Comparison of ENCODE assay signal across 32 cellular contexts in genomic region chr17:18988546-18989173, GRCh38. TPM values are rescaled to one million over a fixed set of nuclear protein-coding genes. Genes with fewer than 3 reads are reported as not detected.
A peak's percentile ranks its signal among the peaks of the same experiment; 100 is the strongest.
DNase-seq lines count a peak whose midpoint lies in the region; ATAC-seq, FAIRE-seq and TF ChIP-seq lines count a peak whose summit lies in the region.
"Had no signal": no experiment of that assay in that cellular context is flagged by ENCODE, and none has a peak within 500 bp of the region (broad histone marks: within the 10 kb centered on the region; RNA-seq: fewer than 3 reads in every experiment).

No MANE protein-coding gene starts in this region.

- BruUV-seq in Caco-2 (replicated peaks; lab: Mats Ljungman, UMichigan), result no TSS peak

- H3K27ac Mint-ChIP-seq in Caco-2 (ENCODE audit: unreplicated experiment), result peak overlapping the region; percentile 80
- H3K27ac Mint-ChIP-seq: activated CD4-positive, alpha-beta T cell treated with anti-CD3 and anti-CD28 coated beads for 36 hours; stimulated activated naive B cell treated with anti-CD40 and anti-IgM and Interleukin-4, amounts not matched to agents 10 μg/mL and 1 μg/mL and 100 μg/mL, for 72 hours had no signal

- CTCF ChIA-PET in Caco-2 (lab: Charles Lee), result interaction anchor here (1.6 kb wide), 1 partner anchor 28 kb away, joined by 11 read pairs; no protein-coding TSS in a partner anchor

- H3K9me3 ChIP-seq in Caco-2 (no peaks in the 10 kb centered on the region), Loucy (ENCODE audit: insufficient read depth, low read depth, low read length) (no peaks in the 10 kb centered on the region), neuronal stem cell (replicated peaks in 1 of 2; ENCODE audit: control insufficient read depth in 2 of 2, insufficient read depth in 1 of 2, low read depth in 1 of 2, low read length in 2 of 2) (no peaks in the 10 kb centered on the region)
- H3K9me3 ChIP-seq: breast epithelium, thyroid gland had no signal

- peaks cover 25% of the 10 kb centered on the region for H3K79me1 ChIP-seq in neuronal stem cell (ENCODE audit: low read depth, low read length)

- ATAC-seq in GM21529 (IDR thresholded peaks at IDR 0.05; ENCODE audit: unreplicated experiment), result no peak
- ATAC-seq: activated CD4-positive, alpha-beta T cell treated with anti-CD3 and anti-CD28 coated beads for 36 hours; K562; naive thymus-derived CD8-positive, alpha-beta T cell; stimulated activated naive B cell treated with anti-CD40 and anti-IgM and Interleukin-4, amounts not matched to agents 10 μg/mL and 1 μg/mL and 100 μg/mL, for 72 hours had no signal

- no peaks in the 10 kb centered on the region for H3K79me2 ChIP-seq in Loucy (ENCODE audit: insufficient read depth, low read length)

- H3K4me1 Mint-ChIP-seq in Caco-2 (ENCODE audit: low read depth, unreplicated experiment), result peaks cover 16% of the 10 kb centered on the region

- no peaks in the 10 kb centered on the region for H3K9me3 Mint-ChIP-seq in Caco-2 (ENCODE audit: unreplicated experiment)
- H3K9me3 Mint-ChIP-seq: naive thymus-derived CD8-positive, alpha-beta T cell; stimulated activated naive B cell treated with anti-CD40 and anti-IgM and Interleukin-4, amounts not matched to agents 10 μg/mL and 1 μg/mL and 100 μg/mL, for 72 hours had no signal

- no peak overlapping the region for H2BK120ac ChIP-seq in neuronal stem cell (ENCODE audit: low read depth, low read length)

- no peaks in the 10 kb centered on the region for H4K20me1 ChIP-seq in Loucy (ENCODE audit: insufficient read depth, low read length, poor library complexity, severe bottlenecking)

- H3K4me1 ChIP-seq in Caco-2, result peaks cover 37% of the 10 kb centered on the region
- H3K4me1 ChIP-seq in Loucy (ENCODE audit: insufficient read depth, low read length, poor library complexity, severe bottlenecking), result peaks cover 69% of the 10 kb centered on the region
- H3K4me1 ChIP-seq in neuronal stem cell (ENCODE audit: control insufficient read depth in 2 of 2, insufficient read depth in 1 of 2, low read depth in 1 of 2, low read length in 2 of 2), result no peaks in the 10 kb centered on the region
- H3K4me1 ChIP-seq: breast epithelium had no signal

- H2BK15ac ChIP-seq in neuronal stem cell (ENCODE audit: low read length), result no peak overlapping the region

- H3F3A ChIP-seq in Loucy (ENCODE audit: low read depth), result no peaks in the 10 kb centered on the region

- H3K4me3 ChIP-seq in Caco-2 (ENCODE audit: low read depth, low read length) (no peak overlapping the region), Loucy (ENCODE audit: low read length, poor library complexity, severe bottlenecking) (no peak overlapping the region), neuronal stem cell (ENCODE audit: low read length in 2 of 2) (no peak overlapping the region)
- H3K4me3 ChIP-seq: breast epithelium, coronary artery, K562, thyroid gland had no signal

- H3K9ac ChIP-seq in Loucy (ENCODE audit: low read depth, low read length, poor library complexity, severe bottlenecking) (peak overlapping the region; percentile 21), neuronal stem cell (ENCODE audit: low read depth, low read length, poor library complexity) (no peak overlapping the region)

- POLR2A ChIA-PET in Caco-2 (lab: Charles Lee), result no interaction called here

- H3K27me3 Mint-ChIP-seq in Caco-2 (ENCODE audit: insufficient read depth, unreplicated experiment), result no peaks in the 10 kb centered on the region
- H3K27me3 Mint-ChIP-seq: activated CD4-positive, alpha-beta T cell treated with anti-CD3 and anti-CD28 coated beads for 36 hours; naive thymus-derived CD8-positive, alpha-beta T cell; stimulated activated naive B cell treated with anti-CD40 and anti-IgM and Interleukin-4, amounts not matched to agents 10 μg/mL and 1 μg/mL and 100 μg/mL, for 72 hours had no signal

- no CpG with 5 or more reads among the region's 9 CpGs for WGBS in neuronal stem cell (ENCODE audit: extremely low coverage in 2 of 2, insufficient read length in 2 of 2, insufficient replicate concordance in 1 of 2), 2 donors

- no peaks in the 10 kb centered on the region for H3K9me2 ChIP-seq in Loucy (replicated peaks; ENCODE audit: low read depth, low read length)

- no peak overlapping the region for H4K8ac ChIP-seq in neuronal stem cell (ENCODE audit: low read depth, low read length)

- peaks cover 34% of the 10 kb centered on the region for H3K36me3 Mint-ChIP-seq in Caco-2 (ENCODE audit: insufficient read depth, unreplicated experiment)

- H2AK5ac ChIP-seq in neuronal stem cell (ENCODE audit: low read depth, low read length), result peak overlapping the region; percentile 46

- peak overlapping the region; percentile 64 for H3K18ac ChIP-seq in neuronal stem cell (ENCODE audit: low read length)

- H3K14ac ChIP-seq in neuronal stem cell (ENCODE audit: low read length), result peak overlapping the region; percentile 57

- no peak overlapping the region for H3K4ac ChIP-seq in neuronal stem cell (ENCODE audit: low read length)

- no peak overlapping the region for H3K4me2 ChIP-seq in Loucy (ENCODE audit: low read depth, low read length, poor library complexity, severe bottlenecking)
- H3K4me2 ChIP-seq in neuronal stem cell (ENCODE audit: insufficient read depth, low read length, poor library complexity, severe bottlenecking), result no peak overlapping the region

- H2BK12ac ChIP-seq in neuronal stem cell (ENCODE audit: low read length), result no peak overlapping the region

- no peak overlapping the region for H3K4me3 Mint-ChIP-seq in Caco-2 (ENCODE audit: unreplicated experiment)
- H3K4me3 Mint-ChIP-seq: activated CD4-positive, alpha-beta T cell treated with anti-CD3 and anti-CD28 coated beads for 36 hours; naive thymus-derived CD8-positive, alpha-beta T cell; stimulated activated naive B cell treated with anti-CD40 and anti-IgM and Interleukin-4, amounts not matched to agents 10 μg/mL and 1 μg/mL and 100 μg/mL, for 72 hours had no signal

- DNase-seq in Caco-2 (peak; percentile 84 to 89), glomerular visceral epithelial cell (ENCODE audit: extremely low spot score) (peak; percentile 70), neuronal stem cell (ENCODE audit: low spot score) (no peak), NCI-H2029 (lab: John Stamatoyannopoulos, UW) (no peak), GM19239 (ENCODE audit: insufficient read length, low spot score) (no peak)
- no peak for DNase-seq in activated CD4-positive, alpha-beta T cell treated with anti-CD3 and anti-CD28 coated beads, Interleukin-2, amount 50 U/mL, for 4 hours
- DNase-seq: activated CD4-positive, alpha-beta T cell treated with anti-CD3 and anti-CD28 coated beads for 36 hours; activated naive CD4-positive, alpha-beta T cell treated with Interleukin-2 at 50 U/mL for 16 hours; activated T-cell treated with anti-CD3 and anti-CD28 coated beads, Interleukin-2, amount 50 U/mL, for 48 hours; C1 segment of cervical spinal cord; DMS 273 treated with DMSO at 0.1 percent for 48 hours; kidney; mesendoderm; MM.1S; naive thymus-derived CD8-positive, alpha-beta T cell; NCI-H1417 treated with DMSO at 0.1 percent for 48 hours; NCI-H2107; NCI-H446 treated with DMSO at 0.1 percent for 48 hours; retina; SIG-M5; stimulated activated CD4-positive, alpha-beta T cell treated with anti-CD3 and anti-CD28 coated beads, Interleukin-12 subunit alpha, Interleukin-12 subunit beta, amount 100 ng/mL, for 4 hours; stimulated activated CD4-positive, alpha-beta T cell treated with anti-CD3 and anti-CD28 coated beads, Interleukin-4, amount 100 ng/mL, for 24 hours; stimulated activated naive B cell treated with anti-CD40 and anti-IgM and Interleukin-4, amounts not matched to agents 10 μg/mL and 1 μg/mL and 100 μg/mL, for 72 hours; T-helper 1 cell had no signal

- peaks cover 2% of the 10 kb centered on the region; the same call in 1 of the 2 replicates for H3K36me3 ChIP-seq in Caco-2 (ENCODE audit: control insufficient read depth, insufficient read depth, low read length)
- H3K36me3 ChIP-seq in Loucy (ENCODE audit: insufficient read depth, low read length), result no peaks in the 10 kb centered on the region
- peaks cover 0 to 14% of the 10 kb centered on the region in 2 donors for H3K36me3 ChIP-seq in neuronal stem cell (replicated peaks in 1 of 2; ENCODE audit: control insufficient read depth in 2 of 2, insufficient read depth in 2 of 2, low read length in 2 of 2)
- H3K36me3 ChIP-seq: breast epithelium, thyroid gland had no signal

- H2BK5ac ChIP-seq in neuronal stem cell (ENCODE audit: low read length), result peak overlapping the region; percentile 19

- FAIRE-seq in GM19239 (lab: Jason Lieb, UNC), result no peak
- FAIRE-seq: K562, kidney had no signal

- H3K23ac ChIP-seq in neuronal stem cell (ENCODE audit: low read depth, low read length, poor library complexity), result peak overlapping the region; percentile 55

- TF ChIP-seq CTCF in Caco-2 (IDR thresholded peaks at IDR 0.05; ENCODE audit: insufficient read depth in 1 of 2, low read depth in 1 of 2, low read length in 1 of 2, severe bottlenecking in 1 of 2, unreplicated experiment in 1 of 2) (no peak), Loucy (conservative IDR thresholded peaks at IDR 0.05; ENCODE audit: low read length) (no peak)

- intact Hi-C loops in Caco-2 (cut with micrococcal nuclease; ENCODE audit: unreplicated experiment), result loop anchor here (1.0 to 2.0 kb wide), 2 partner anchors 16 to 28 kb away; partner anchors contain the start of gene FAM83G

- no peak overlapping the region for H4K91ac ChIP-seq in neuronal stem cell (ENCODE audit: low read depth, low read length, poor library complexity)

- H3K27ac ChIP-seq in neuronal stem cell (replicated peaks; ENCODE audit: low read length), result no peak overlapping the region
- H3K27ac ChIP-seq: breast epithelium, coronary artery, thyroid gland had no signal

- no peak overlapping the region for H2AFZ ChIP-seq in Loucy (ENCODE audit: low read length)
- H2AFZ ChIP-seq in neuronal stem cell (ENCODE audit: low read length), result no peak overlapping the region

- H3K27me3 ChIP-seq in Caco-2 (replicated peaks; ENCODE audit: control insufficient read depth, insufficient read depth, low read length) (no peaks in the 10 kb centered on the region), Loucy (ENCODE audit: insufficient read depth, low read length, poor library complexity, severe bottlenecking) (peaks cover 8% of the 10 kb centered on the region), neuronal stem cell (ENCODE audit: control insufficient read depth in 3 of 3, insufficient read depth in 3 of 3, low read depth in 1 of 3, low read length in 3 of 3) (peaks cover 0 to 13% (median 0%) of the 10 kb centered on the region in 3 experiments)
- H3K27me3 ChIP-seq: breast epithelium, thyroid gland had no signal

RNA-seq across cellular contexts. Expression of gene FAM83G, which starts 15.9 kb away (rescaled TPM):
- 24.3 and 28.1 TPM in 2 replicates for total RNA-seq in Caco-2 (2022)
- 9.5 TPM for polyA plus RNA-seq in neuronal stem cell (2013, experiment 1 of 2)
- 9.7 TPM for polyA plus RNA-seq in neuronal stem cell (2013, experiment 2 of 2)

RNA-seq across cellular contexts. Expression of gene SLC5A10, which starts 36.7 kb away (rescaled TPM):
- 0.19 and 0.27 TPM in 2 replicates for total RNA-seq in Caco-2 (2022)
- polyA plus RNA-seq in neuronal stem cell (2013, experiment 1 of 2), result under 0.01 TPM
- not detected for polyA plus RNA-seq in neuronal stem cell (2013, experiment 2 of 2)
- total RNA-seq: activated CD4-positive, alpha-beta T cell treated with anti-CD3 and anti-CD28 coated beads for 36 hours; naive thymus-derived CD8-positive, alpha-beta T cell; OCI-LY7; omental fat pad; thyroid gland had no signal

RNA-seq across cellular contexts. Expression of gene GRAP, which starts 58.1 kb away (rescaled TPM):
- 0.50 TPM in 1 of 2 replicates, not detected in the other for total RNA-seq in Caco-2 (2022)
- polyA plus RNA-seq in neuronal stem cell (2013, experiment 1 of 2), result 0.08 TPM
- polyA plus RNA-seq in neuronal stem cell (2013, experiment 2 of 2), result 0.11 TPM

Comparison
In these comparisons a context has a peak if more than half of its experiments do, and no peak if none do; other contexts are left out.
1. DNase-seq: peak in Caco-2 (2 of 2) and glomerular visceral epithelial cell (single experiment); none in neuronal stem cell (single experiment), NCI-H2029 (single experiment), GM19239 (single experiment) and activated CD4-positive, alpha-beta T cell treated with anti-CD3 and anti-CD28 coated beads, Interleukin-2, amount 50 U/mL, for 4 hours (0 of 2).